1 cellular context compared by ENCODE assay signal in the genomic region with DNA sequence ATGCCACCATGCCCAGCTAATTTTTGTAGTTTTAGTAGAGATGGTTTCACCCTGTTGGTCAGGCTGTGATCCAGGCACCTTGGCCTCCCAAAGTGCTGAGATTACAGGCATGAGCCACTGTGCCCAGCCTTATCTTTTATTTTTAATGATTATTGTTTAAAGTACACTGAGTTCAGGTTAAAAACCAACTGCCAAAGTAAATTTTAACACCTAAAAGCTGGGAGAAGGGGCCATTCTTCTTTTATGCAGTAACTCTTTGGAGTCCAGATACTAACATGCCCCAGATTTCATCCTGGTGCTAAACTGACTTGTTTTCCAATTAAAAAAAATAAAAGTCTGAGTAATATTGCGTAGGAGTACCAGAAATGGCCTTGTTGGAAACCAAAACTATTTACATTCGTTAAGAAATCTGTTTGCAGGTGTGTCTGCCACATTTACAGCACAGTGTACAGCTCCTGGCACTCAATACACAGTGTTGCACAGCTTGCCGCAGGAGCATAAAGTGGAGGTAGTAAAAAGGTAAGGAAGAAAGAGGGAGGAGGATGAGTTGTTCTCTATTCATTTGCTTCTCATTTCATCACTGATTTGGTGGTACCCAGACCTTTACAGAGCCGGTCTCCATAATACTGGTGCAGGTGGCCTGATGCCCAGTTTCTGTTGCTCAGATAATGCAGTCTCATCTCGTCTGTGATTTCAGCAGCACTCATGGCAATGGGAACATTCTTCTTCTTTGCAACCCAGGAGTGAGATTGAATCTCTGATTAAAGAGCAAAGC.
TF ChIP-seq lines count a peak whose summit lies in the region.

No MANE protein-coding gene starts in this region.

TF ChIP-seq in WTC11, 78 proteins besides CTCF, POLR2A, EP300 and RAD21 (continued from another document):
- no peak for TF ChIP-seq FOXP1 (CRISPR knock-in tag; IDR thresholded peaks at IDR 0.05; ENCODE audit: borderline replicate concordance)
- TF ChIP-seq GRHL2 (CRISPR knock-in tag; IDR thresholded peaks at IDR 0.05; ENCODE audit: insufficient replicate concordance, severe bottlenecking) = no peak
- no peak for TF ChIP-seq ZNF512 (CRISPR knock-in tag; IDR thresholded peaks at IDR 0.05; ENCODE audit: borderline replicate concordance)
- no peak for TF ChIP-seq PREB (CRISPR knock-in tag; IDR thresholded peaks at IDR 0.05; ENCODE audit: borderline replicate concordance)
